In genomic region chr16:74184839-74185238, GRCh38 we compare ENCODE assay signal across 11 cellular contexts.
"Had no signal": no experiment of that assay in that cellular context is flagged by ENCODE, and none has a peak within 500 bp of the region (broad histone marks: within the 10 kb centered on the region; RNA-seq: fewer than 3 reads in every experiment).

No MANE protein-coding gene starts in this region.

- ATAC-seq: GM23338, HCT116 had no signal

- H3K4me3 ChIP-seq: GM23248, GM23338, HAP-1 had no signal

- FAIRE-seq: H1, H54 had no signal

- H3K9ac ChIP-seq: GM23248 had no signal

- H3K4me2 ChIP-seq: GM23338 had no signal

- H3K36me3 ChIP-seq: HAP-1 had no signal

- H2AFZ ChIP-seq: GM23248, GM23338 had no signal

- DNase-seq: GM23248, GOT3, H7, H9, HCEC 1CT, HFFc6 had no signal

- H3K9me3 ChIP-seq: HAP-1 had no signal

- H3K4me1 ChIP-seq: HAP-1 had no signal

- H3K27ac ChIP-seq: GM23248 had no signal
